8 cellular contexts compared by ENCODE assay signal in genomic region chr7:39453743-39454355, GRCh38.
A peak's percentile ranks its signal among the peaks of the same experiment; 100 is the strongest.
DNase-seq lines count a peak whose midpoint lies in the region; ATAC-seq and TF ChIP-seq lines count a peak whose summit lies in the region.

No MANE protein-coding gene starts in this region.

- H3K9me3 ChIP-seq in esophagus muscularis mucosa: no peaks in the 10 kb centered on the region

- peaks cover 6% of the 10 kb centered on the region for H3K27me3 Mint-ChIP-seq in activated CD4-positive, alpha-beta T cell treated with anti-CD3 and anti-CD28 coated beads, Interleukin-2, amount 10 ng/mL, durations not matched to agents 24 days and 14 days

- no peaks in the 10 kb centered on the region for H3K4me1 Mint-ChIP-seq in activated CD4-positive, alpha-beta T cell treated with anti-CD3 and anti-CD28 coated beads, Interleukin-2, amount 10 ng/mL, durations not matched to agents 24 days and 14 days

- no peaks in the 10 kb centered on the region for H3K4me1 ChIP-seq in esophagus muscularis mucosa

- no peak for TF ChIP-seq EP300 in esophagus muscularis mucosa (IDR thresholded peaks at IDR 0.05)

- H3K36me3 Mint-ChIP-seq in activated CD4-positive, alpha-beta T cell treated with anti-CD3 and anti-CD28 coated beads, Interleukin-2, amount 10 ng/mL, durations not matched to agents 24 days and 14 days (ENCODE audit: low read depth): no peaks in the 10 kb centered on the region

- no peak overlapping the region for H3K4me3 Mint-ChIP-seq in activated CD4-positive, alpha-beta T cell treated with anti-CD3 and anti-CD28 coated beads, Interleukin-2, amount 10 ng/mL, durations not matched to agents 24 days and 14 days

- H3K27ac ChIP-seq in esophagus muscularis mucosa (replicated peaks in 1 of 4): no peak overlapping the region

- no peak for TF ChIP-seq POLR2A in esophagus muscularis mucosa (IDR thresholded peaks at IDR 0.05; ENCODE audit: low read depth)

- no peaks in the 10 kb centered on the region for H3K9me3 Mint-ChIP-seq in activated CD4-positive, alpha-beta T cell treated with anti-CD3 and anti-CD28 coated beads, Interleukin-2, amount 10 ng/mL, durations not matched to agents 24 days and 14 days

- DNase-seq in AG08395 (ENCODE audit: low spot score) (peak; percentile 58), GM12865 (ENCODE audit: low read depth) (peak; percentile 76), NCI-H1092 treated with DMSO at 0.1 percent for 48 hours (lab: John Stamatoyannopoulos, UW) (peak; percentile 18), esophagus muscularis mucosa (ENCODE audit: extremely low spot score) (no peak), pulmonary artery endothelial cell (ENCODE audit: low read depth, low spot score) (peak; percentile 24), inferior parietal cortex (ENCODE audit: extremely low spot score) (no peak)
- DNase-seq in activated CD4-positive, alpha-beta T cell treated with anti-CD3 and anti-CD28 coated beads, Interleukin-2, amount 10 ng/mL, durations not matched to agents 24 days and 14 days: peak; percentile 86

- peak; percentile 73 for ATAC-seq in HG02610 (IDR thresholded peaks at IDR 0.05; ENCODE audit: unreplicated experiment)

- TF ChIP-seq CTCF in GM12865 (IDR thresholded peaks at IDR 0.05; ENCODE audit: insufficient read depth, low read depth, low read length, missing control alignments) (peak; percentile 93), esophagus muscularis mucosa (IDR thresholded peaks at IDR 0.05) (peak in 2 of 3 experiments; percentile 22 to 51)

- peaks cover 0 to 9% (median 0%) of the 10 kb centered on the region in 4 donors for H3K27me3 ChIP-seq in esophagus muscularis mucosa

- intact Hi-C loops in activated CD4-positive, alpha-beta T cell treated with anti-CD3 and anti-CD28 coated beads, Interleukin-2, amount 10 ng/mL, durations not matched to agents 24 days and 14 days (cut with micrococcal nuclease): loop anchor here (1.0 kb wide), 1 partner anchor 66 kb away; no protein-coding TSS in a partner anchor
- intact Hi-C loops in esophagus muscularis mucosa (cut with DNase I): no loop called here

- no peak overlapping the region for H3K4me3 ChIP-seq in GM12865 (ENCODE audit: low read depth, low read length)
- H3K4me3 ChIP-seq in esophagus muscularis mucosa: no peak overlapping the region

- WGBS in esophagus muscularis mucosa: 29% methylated on average over 4 of the region's 5 CpGs

- H3K27ac Mint-ChIP-seq in activated CD4-positive, alpha-beta T cell treated with anti-CD3 and anti-CD28 coated beads, Interleukin-2, amount 10 ng/mL, durations not matched to agents 24 days and 14 days: no peak overlapping the region

- H3K36me3 ChIP-seq in esophagus muscularis mucosa: no peaks in the 10 kb centered on the region

Comparison
In these comparisons a context has a peak if more than half of its experiments do, and no peak if none do; other contexts are left out.
1. DNase-seq: peak in AG08395 (single experiment), GM12865 (single experiment), NCI-H1092 treated with DMSO at 0.1 percent for 48 hours (single experiment), activated CD4-positive, alpha-beta T cell treated with anti-CD3 and anti-CD28 coated beads, Interleukin-2, amount 10 ng/mL, durations not matched to agents 24 days and 14 days (single experiment) and pulmonary artery endothelial cell (single experiment); none in esophagus muscularis mucosa (single experiment) and inferior parietal cortex (single experiment).